In the genomic region with DNA sequence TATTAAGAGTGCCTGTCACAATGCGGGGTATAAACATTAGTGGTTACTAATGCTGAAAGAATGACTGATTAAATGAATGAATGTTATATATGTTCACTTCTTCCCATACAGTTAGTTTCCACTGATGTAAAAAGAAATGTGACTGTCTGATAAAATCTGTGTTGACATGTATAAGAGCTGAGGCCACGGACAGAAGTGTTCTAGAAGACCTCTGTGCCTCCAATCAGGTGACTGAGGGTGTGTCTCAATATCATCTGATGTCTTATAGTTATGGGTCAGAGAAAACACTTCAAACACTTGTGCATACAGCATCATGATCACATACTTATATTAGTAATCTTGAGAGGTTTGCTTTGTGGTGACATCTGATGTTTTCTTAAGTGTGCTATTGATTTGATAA, we compare ENCODE assay signal across 16 cellular contexts.
DNase-seq lines count a peak whose midpoint lies in the region; ATAC-seq and TF ChIP-seq lines count a peak whose summit lies in the region.
"Had no signal": no experiment of that assay in that cellular context is flagged by ENCODE, and none has a peak within 500 bp of the region (broad histone marks: within the 10 kb centered on the region; RNA-seq: fewer than 3 reads in every experiment).

No MANE protein-coding gene starts in this region.

- no peak overlapping the region for H3K27ac Mint-ChIP-seq in activated CD8-positive, alpha-beta T cell treated with anti-CD3 and anti-CD28 coated beads for 36 hours
- H3K27ac Mint-ChIP-seq in activated CD8-positive, alpha-beta T cell treated with anti-CD3 and anti-CD28 coated beads, Interleukin-2, amount 10 ng/mL, durations not matched to agents 7 days and 5 days = no peak overlapping the region
- peak overlapping the region; percentile 25 for H3K27ac Mint-ChIP-seq in mesothelial cell of epicardium
- H3K27ac Mint-ChIP-seq: CD4-positive, alpha-beta T cell had no signal

- no peaks in the 10 kb centered on the region for H3K9me3 Mint-ChIP-seq in activated CD8-positive, alpha-beta T cell treated with anti-CD3 and anti-CD28 coated beads for 36 hours
- no peaks in the 10 kb centered on the region for H3K9me3 Mint-ChIP-seq in activated CD8-positive, alpha-beta T cell treated with anti-CD3 and anti-CD28 coated beads, Interleukin-2, amount 10 ng/mL, durations not matched to agents 7 days and 5 days (ENCODE audit: insufficient read depth)
- peaks cover 16% of the 10 kb centered on the region for H3K9me3 Mint-ChIP-seq in mesothelial cell of epicardium
- H3K9me3 Mint-ChIP-seq: CD4-positive, alpha-beta T cell had no signal

- H3K4me1 ChIP-seq in KMS-11 (ENCODE audit: low read depth, poor library complexity, severe bottlenecking) = peaks cover 49% of the 10 kb centered on the region

- H3K4me1 Mint-ChIP-seq in activated CD8-positive, alpha-beta T cell treated with anti-CD3 and anti-CD28 coated beads for 36 hours (ENCODE audit: low read depth) = peaks cover 3% of the 10 kb centered on the region
- H3K4me1 Mint-ChIP-seq in activated CD8-positive, alpha-beta T cell treated with anti-CD3 and anti-CD28 coated beads, Interleukin-2, amount 10 ng/mL, durations not matched to agents 7 days and 5 days (ENCODE audit: low read depth) = peaks cover 7% of the 10 kb centered on the region
- peaks cover 32% of the 10 kb centered on the region for H3K4me1 Mint-ChIP-seq in mesothelial cell of epicardium

- no peak for DNase-seq in activated CD8-positive, alpha-beta T cell treated with anti-CD3 and anti-CD28 coated beads for 36 hours
- no peak for DNase-seq in activated CD8-positive, alpha-beta T cell treated with anti-CD3 and anti-CD28 coated beads, Interleukin-2, amount 10 ng/mL, durations not matched to agents 7 days and 5 days
- DNase-seq in amniotic epithelial cell (ENCODE audit: low read depth) (peak; percentile 43), mesothelial cell of epicardium (ENCODE audit: low spot score in 2 of 2, unreplicated experiment in 2 of 2) (no peak), COLO668 (lab: John Stamatoyannopoulos, UW; ENCODE audit: unreplicated experiment) (no peak), Right ventricle myocardium inferior (ENCODE audit: missing footprints) (no peak), hippocampal formation (lab: John Stamatoyannopoulos, UW) (no peak)
- DNase-seq: AML-193; CD4-positive, alpha-beta T cell; EL; H7; NCI-H1048; NCI-H146; NCI-H510A had no signal

- no peak overlapping the region for H2AFZ ChIP-seq in KMS-11 (ENCODE audit: low read depth)

- POLR2A ChIA-PET in activated CD8-positive, alpha-beta T cell treated with anti-CD3 and anti-CD28 coated beads for 36 hours (lab: Charles Lee) = no interaction called here
- POLR2A ChIA-PET in activated CD8-positive, alpha-beta T cell treated with anti-CD3 and anti-CD28 coated beads, Interleukin-2, amount 10 ng/mL, durations not matched to agents 7 days and 5 days (lab: Charles Lee) = interaction anchor here (0.8 kb wide), 1 partner anchor 1602 kb away, joined by 3 read pairs; no protein-coding TSS in a partner anchor

- peak; percentile 51 for ATAC-seq in activated CD8-positive, alpha-beta T cell treated with anti-CD3 and anti-CD28 coated beads for 36 hours
- no peak for ATAC-seq in activated CD8-positive, alpha-beta T cell treated with anti-CD3 and anti-CD28 coated beads, Interleukin-2, amount 10 ng/mL, durations not matched to agents 7 days and 5 days
- ATAC-seq in Right ventricle myocardium inferior = no peak

- intact Hi-C loops in activated CD8-positive, alpha-beta T cell treated with anti-CD3 and anti-CD28 coated beads for 36 hours (cut with micrococcal nuclease) = no loop called here
- intact Hi-C loops in Right ventricle myocardium inferior (cut with DNase I) = no loop called here

- no peaks in the 10 kb centered on the region for H3K36me3 Mint-ChIP-seq in activated CD8-positive, alpha-beta T cell treated with anti-CD3 and anti-CD28 coated beads for 36 hours (ENCODE audit: low read depth)
- no peaks in the 10 kb centered on the region for H3K36me3 Mint-ChIP-seq in activated CD8-positive, alpha-beta T cell treated with anti-CD3 and anti-CD28 coated beads, Interleukin-2, amount 10 ng/mL, durations not matched to agents 7 days and 5 days (ENCODE audit: low read depth)
- peaks cover 18% of the 10 kb centered on the region for H3K36me3 Mint-ChIP-seq in mesothelial cell of epicardium

- peak overlapping the region; percentile 68; the same call in 1 of the 2 replicates for H3K27ac ChIP-seq in KMS-11
- H3K27ac ChIP-seq: RWPE1 had no signal

- no peaks in the 10 kb centered on the region for H3K36me3 ChIP-seq in KMS-11 (ENCODE audit: insufficient read depth)

- H4K20me1 ChIP-seq in KMS-11 (ENCODE audit: insufficient read depth) = no peaks in the 10 kb centered on the region

- no peak overlapping the region for H3K9ac ChIP-seq in KMS-11

- H3K27me3 Mint-ChIP-seq in activated CD8-positive, alpha-beta T cell treated with anti-CD3 and anti-CD28 coated beads for 36 hours = no peaks in the 10 kb centered on the region
- no peaks in the 10 kb centered on the region for H3K27me3 Mint-ChIP-seq in activated CD8-positive, alpha-beta T cell treated with anti-CD3 and anti-CD28 coated beads, Interleukin-2, amount 10 ng/mL, durations not matched to agents 7 days and 5 days (ENCODE audit: low read depth)
- H3K27me3 Mint-ChIP-seq in mesothelial cell of epicardium (ENCODE audit: low read depth) = no peaks in the 10 kb centered on the region
- H3K27me3 Mint-ChIP-seq: CD4-positive, alpha-beta T cell had no signal

- H3K79me2 ChIP-seq in KMS-11 (ENCODE audit: insufficient read depth, low read depth) = no peaks in the 10 kb centered on the region

- no peak for TF ChIP-seq CTCF in activated CD8-positive, alpha-beta T cell treated with anti-CD3 and anti-CD28 coated beads for 36 hours (IDR thresholded peaks at IDR 0.05)
- TF ChIP-seq CTCF in KMS-11 (conservative IDR thresholded peaks at IDR 0.05; ENCODE audit: low read depth, low read length) = no peak
- no peak for TF ChIP-seq CTCF in mesothelial cell of epicardium (IDR thresholded peaks at IDR 0.05; ENCODE audit: unreplicated experiment)

- H3K4me3 Mint-ChIP-seq in activated CD8-positive, alpha-beta T cell treated with anti-CD3 and anti-CD28 coated beads for 36 hours = no peak overlapping the region
- no peak overlapping the region for H3K4me3 Mint-ChIP-seq in activated CD8-positive, alpha-beta T cell treated with anti-CD3 and anti-CD28 coated beads, Interleukin-2, amount 10 ng/mL, durations not matched to agents 7 days and 5 days
- no peak overlapping the region for H3K4me3 Mint-ChIP-seq in mesothelial cell of epicardium
- H3K4me3 Mint-ChIP-seq: CD4-positive, alpha-beta T cell had no signal

- no peak overlapping the region for H3K4me3 ChIP-seq in KMS-11 (IDR thresholded peaks at IDR 0.05; ENCODE audit: insufficient read depth, low read depth, low read length)

- H3K27me3 ChIP-seq in KMS-11 (ENCODE audit: insufficient read depth, low read depth) = no peaks in the 10 kb centered on the region

- CTCF ChIA-PET in activated CD8-positive, alpha-beta T cell treated with anti-CD3 and anti-CD28 coated beads for 36 hours (lab: Charles Lee) = interaction anchor here (0.6 kb wide), 1 partner anchor 75 kb away, joined by 5 read pairs; no protein-coding TSS in a partner anchor
- CTCF ChIA-PET in activated CD8-positive, alpha-beta T cell treated with anti-CD3 and anti-CD28 coated beads, Interleukin-2, amount 10 ng/mL, durations not matched to agents 7 days and 5 days (lab: Charles Lee) = no interaction called here

- H3K4me2 ChIP-seq in KMS-11 = no peak overlapping the region; the same call in 1 of the 2 replicates
